In the genomic region with DNA sequence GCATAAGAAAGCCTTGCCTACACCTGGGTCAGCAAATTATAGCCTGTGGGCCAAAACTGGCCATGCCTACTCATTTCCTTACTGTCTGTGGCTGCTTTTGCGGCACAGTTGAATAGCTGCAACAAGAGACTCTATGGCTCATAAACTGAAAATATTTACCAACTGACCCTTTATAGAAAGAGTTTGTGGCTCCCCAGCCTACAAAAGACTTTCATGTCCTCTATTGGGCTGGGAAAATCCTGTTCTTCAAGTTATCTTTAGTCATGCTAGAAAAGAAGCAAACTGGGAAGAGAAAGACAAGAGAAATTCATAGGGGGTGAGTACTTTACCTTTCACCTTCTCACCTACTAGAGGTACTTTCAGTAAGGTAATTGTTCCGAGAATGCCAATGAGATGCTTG, we compare ENCODE assay signal across 10 cellular contexts.
A peak's percentile ranks its signal among the peaks of the same experiment; 100 is the strongest.
DNase-seq lines count a peak whose midpoint lies in the region; ATAC-seq and TF ChIP-seq lines count a peak whose summit lies in the region.
"Had no signal": no experiment of that assay in that cellular context is flagged by ENCODE, and none has a peak within 500 bp of the region (broad histone marks: within the 10 kb centered on the region; RNA-seq: fewer than 3 reads in every experiment).

No MANE protein-coding gene starts in this region.

- H3K36me3 ChIP-seq in breast epithelium = no peaks in the 10 kb centered on the region
- H3K36me3 ChIP-seq in subcutaneous abdominal adipose tissue (ENCODE audit: control insufficient read depth in 5 of 5, insufficient read depth in 5 of 5, low read length in 5 of 5) = peaks cover 8 to 28% (median 22%) of the 10 kb centered on the region in 5 donors

- BruUV-seq in MCF 10A (replicated peaks; lab: Mats Ljungman, UMichigan) = no TSS peak

- H3K27ac ChIP-seq in breast epithelium (no peak overlapping the region), subcutaneous abdominal adipose tissue (ENCODE audit: low read depth, low read length) (peak overlapping the region; percentile 24)
- H3K27ac ChIP-seq: Peyer's patch had no signal

- DNase-seq in MCF 10A (ENCODE audit: unreplicated experiment) (peak; percentile 69), breast epithelium (ENCODE audit: low spot score in 2 of 2) (no peak), WTC11 (ENCODE audit: low spot score) (no peak), COLO829 (ENCODE audit: low spot score) (no peak), KG1 (lab: John Stamatoyannopoulos, UW) (no peak)
- no peak for DNase-seq in stimulated activated naive CD4-positive, alpha-beta T cell treated with Interleukin-2 at 50 U/mL for 16 hours (lab: John Stamatoyannopoulos, UW)
- DNase-seq: activated T-cell treated with anti-CD3 and anti-CD28 coated beads, Interleukin-2, amount 50 U/mL, for 1 hour; Peyer's patch had no signal

- intact Hi-C loops in MCF 10A (cut with micrococcal nuclease) = no loop called here
- intact Hi-C loops in breast epithelium (cut with DNase I; ENCODE audit: low total_unique reads) = no loop called here

- H3K9me3 Mint-ChIP-seq in MCF 10A (ENCODE audit: unreplicated experiment) = no peaks in the 10 kb centered on the region
- no peaks in the 10 kb centered on the region for H3K9me3 Mint-ChIP-seq in WTC11

- H3K4me3 ChIP-seq in breast epithelium (no peak overlapping the region), subcutaneous abdominal adipose tissue (ENCODE audit: low read depth in 1 of 5, low read length in 5 of 5) (no peak overlapping the region)
- H3K4me3 ChIP-seq: Peyer's patch had no signal

- CTCF ChIA-PET in MCF 10A (lab: Yijun Ruan, JAX) = interaction anchor here (1.0 to 1.8 kb wide), 3 partner anchors 23 to 80 kb away, joined by 3 to 5 read pairs (median 3); no protein-coding TSS in a partner anchor
- CTCF ChIA-PET in WTC11 (lab: Charles Lee) = interaction anchor here (0.6 kb wide), 1 partner anchor 136 kb away, joined by 3 read pairs; no protein-coding TSS in a partner anchor

- no peak overlapping the region for H3K9ac ChIP-seq in subcutaneous abdominal adipose tissue (ENCODE audit: low read length in 5 of 5)

- TF ChIP-seq CTCF in MCF 10A (IDR thresholded peaks at IDR 0.05; ENCODE audit: unreplicated experiment) (no peak), breast epithelium (IDR thresholded peaks at IDR 0.05) (no peak), WTC11 (IDR thresholded peaks at IDR 0.05) (no peak)

- H3K4me1 Mint-ChIP-seq in MCF 10A (ENCODE audit: insufficient read depth, unreplicated experiment) (peaks cover 18% of the 10 kb centered on the region), WTC11 (peaks cover 18% of the 10 kb centered on the region)

- peak overlapping the region; percentile 81 for H3K27ac Mint-ChIP-seq in MCF 10A (ENCODE audit: low read depth, unreplicated experiment)
- peak overlapping the region; percentile 79 for H3K27ac Mint-ChIP-seq in WTC11

- ATAC-seq in HG03045 (IDR thresholded peaks at IDR 0.05; ENCODE audit: unreplicated experiment) (peak; percentile 70), WTC11 (peak; percentile 66)

- H3K9me3 ChIP-seq in breast epithelium (no peaks in the 10 kb centered on the region), subcutaneous abdominal adipose tissue (ENCODE audit: control insufficient read depth in 5 of 5, low read length in 5 of 5) (no peaks in the 10 kb centered on the region)
- H3K9me3 ChIP-seq: Peyer's patch had no signal

- TF ChIP-seq POLR2A in breast epithelium (IDR thresholded peaks at IDR 0.05) = no peak

- POLR2A ChIA-PET in MCF 10A (lab: Yijun Ruan, JAX) = interaction anchor here (0.7 to 1.9 kb wide), 5 partner anchors 9 to 971 kb away, joined by 3 to 15 read pairs (median 3); no protein-coding TSS in a partner anchor
- POLR2A ChIA-PET in WTC11 (lab: Charles Lee) = no interaction called here

- H3K4me3 Mint-ChIP-seq in MCF 10A (ENCODE audit: unreplicated experiment) (peak overlapping the region; percentile 30), WTC11 (no peak overlapping the region)

- H3K27me3 ChIP-seq in breast epithelium = no peaks in the 10 kb centered on the region
- H3K27me3 ChIP-seq in subcutaneous abdominal adipose tissue (ENCODE audit: control insufficient read depth in 5 of 5, insufficient read depth in 4 of 5, low read length in 5 of 5) = no peaks in the 10 kb centered on the region
- H3K27me3 ChIP-seq: Peyer's patch had no signal

- peaks cover 14% of the 10 kb centered on the region for H3K36me3 Mint-ChIP-seq in MCF 10A (ENCODE audit: insufficient read depth, unreplicated experiment)
- H3K36me3 Mint-ChIP-seq in WTC11 = peaks cover 5% of the 10 kb centered on the region; the same call in 1 of the 2 replicates

- H3K27me3 Mint-ChIP-seq in MCF 10A (ENCODE audit: insufficient read depth, unreplicated experiment) (no peaks in the 10 kb centered on the region), WTC11 (ENCODE audit: low read depth) (no peaks in the 10 kb centered on the region)

- H3K4me1 ChIP-seq in breast epithelium = no peaks in the 10 kb centered on the region
- H3K4me1 ChIP-seq in subcutaneous abdominal adipose tissue (ENCODE audit: control insufficient read depth in 5 of 5, insufficient read depth in 5 of 5, low read length in 5 of 5) = peaks cover 0 to 2% (median 0%) of the 10 kb centered on the region in 5 donors
- H3K4me1 ChIP-seq: Peyer's patch had no signal

TF ChIP-seq in WTC11, 78 proteins besides CTCF, POLR2A, EP300 and RAD21:
- TF ChIP-seq, protein P1, sequence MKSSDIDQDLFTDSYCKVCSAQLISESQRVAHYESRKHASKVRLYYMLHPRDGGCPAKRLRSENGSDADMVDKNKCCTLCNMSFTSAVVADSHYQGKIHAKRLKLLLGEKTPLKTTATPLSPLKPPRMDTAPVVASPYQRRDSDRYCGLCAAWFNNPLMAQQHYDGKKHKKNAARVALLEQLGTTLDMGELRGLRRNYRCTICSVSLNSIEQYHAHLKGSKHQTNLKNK (CRISPR knock-in tag; IDR thresholded peaks at IDR 0.05) = no peak
- TF ChIP-seq ZNF232 (CRISPR knock-in tag; IDR thresholded peaks at IDR 0.05) (no peak), IRF1 (CRISPR knock-in tag; IDR thresholded peaks at IDR 0.05) (no peak)
- TF ChIP-seq, protein P2, sequence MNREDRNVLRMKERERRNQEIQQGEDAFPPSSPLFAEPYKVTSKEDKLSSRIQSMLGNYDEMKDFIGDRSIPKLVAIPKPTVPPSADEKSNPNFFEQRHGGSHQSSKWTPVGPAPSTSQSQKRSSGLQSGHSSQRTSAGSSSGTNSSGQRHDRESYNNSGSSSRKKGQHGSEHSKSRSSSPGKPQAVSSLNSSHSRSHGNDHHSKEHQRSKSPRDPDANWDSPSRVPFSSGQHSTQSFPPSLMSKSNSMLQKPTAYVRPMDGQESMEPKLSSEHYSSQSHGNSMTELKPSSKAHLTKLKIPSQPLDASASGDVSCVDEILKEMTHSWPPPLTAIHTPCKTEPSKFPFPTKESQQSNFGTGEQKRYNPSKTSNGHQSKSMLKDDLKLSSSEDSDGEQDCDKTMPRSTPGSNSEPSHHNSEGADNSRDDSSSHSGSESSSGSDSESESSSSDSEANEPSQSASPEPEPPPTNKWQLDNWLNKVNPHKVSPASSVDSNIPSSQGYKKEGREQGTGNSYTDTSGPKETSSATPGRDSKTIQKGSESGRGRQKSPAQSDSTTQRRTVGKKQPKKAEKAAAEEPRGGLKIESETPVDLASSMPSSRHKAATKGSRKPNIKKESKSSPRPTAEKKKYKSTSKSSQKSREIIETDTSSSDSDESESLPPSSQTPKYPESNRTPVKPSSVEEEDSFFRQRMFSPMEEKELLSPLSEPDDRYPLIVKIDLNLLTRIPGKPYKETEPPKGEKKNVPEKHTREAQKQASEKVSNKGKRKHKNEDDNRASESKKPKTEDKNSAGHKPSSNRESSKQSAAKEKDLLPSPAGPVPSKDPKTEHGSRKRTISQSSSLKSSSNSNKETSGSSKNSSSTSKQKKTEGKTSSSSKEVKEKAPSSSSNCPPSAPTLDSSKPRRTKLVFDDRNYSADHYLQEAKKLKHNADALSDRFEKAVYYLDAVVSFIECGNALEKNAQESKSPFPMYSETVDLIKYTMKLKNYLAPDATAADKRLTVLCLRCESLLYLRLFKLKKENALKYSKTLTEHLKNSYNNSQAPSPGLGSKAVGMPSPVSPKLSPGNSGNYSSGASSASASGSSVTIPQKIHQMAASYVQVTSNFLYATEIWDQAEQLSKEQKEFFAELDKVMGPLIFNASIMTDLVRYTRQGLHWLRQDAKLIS (CRISPR knock-in tag; IDR thresholded peaks at IDR 0.05; ENCODE audit: borderline replicate concordance) = no peak
